14 cellular contexts compared by ENCODE assay signal in genomic region chr7:148838905-148839304, GRCh38. TPM values are rescaled to one million over a fixed set of nuclear protein-coding genes. Genes with fewer than 3 reads are reported as not detected.
DNase-seq lines count a peak whose midpoint lies in the region; ATAC-seq and TF ChIP-seq lines count a peak whose summit lies in the region.
"Had no signal": no experiment of that assay in that cellular context is flagged by ENCODE, and none has a peak within 500 bp of the region (broad histone marks: within the 10 kb centered on the region; RNA-seq: fewer than 3 reads in every experiment).

No MANE protein-coding gene starts in this region.

- H3K27me3 ChIP-seq in right atrium auricular region, result no peaks in the 10 kb centered on the region
- H3K27me3 ChIP-seq: neural progenitor cell, testis had no signal

- H3K4me3 ChIP-seq in right atrium auricular region, result no peak overlapping the region
- H3K4me3 ChIP-seq: left ventricle myocardium inferior, neural progenitor cell, testis had no signal

- TF ChIP-seq CTCF in HFFc6 (IDR thresholded peaks at IDR 0.05), result no peak
- TF ChIP-seq CTCF in right atrium auricular region (IDR thresholded peaks at IDR 0.05), result no peak

- H3K9me3 Mint-ChIP-seq in HFFc6 (no peaks in the 10 kb centered on the region), memory B cell (peaks cover 4% of the 10 kb centered on the region)
- H3K9me3 Mint-ChIP-seq in T-helper 1 cell treated with Interleukin-12 subunit alpha and Interleukin-12 subunit beta and Interleukin-4 antibody, amounts not matched to agents 30 μg/mL and 1 μg/mL, for 36 hours, result no peaks in the 10 kb centered on the region
- H3K9me3 Mint-ChIP-seq: neural progenitor cell had no signal

- peak; percentile 30 for DNase-seq in GDM1 (lab: John Stamatoyannopoulos, UW)
- DNase-seq in HFFc6, result no peak
- peak in 1 of 2 donors; percentile 8 for DNase-seq in memory B cell (ENCODE audit: low spot score in 2 of 2)
- no peak for DNase-seq in NCI-H146 treated with DMSO at 0.1 percent for 48 hours (lab: John Stamatoyannopoulos, UW; ENCODE audit: unreplicated experiment)
- no peak for DNase-seq in right atrium auricular region (ENCODE audit: low spot score)
- DNase-seq in midbrain (lab: John Stamatoyannopoulos, UW), result no peak
- DNase-seq: left ventricle myocardium inferior, NCI-H1105 treated with DMSO at 0.1 percent for 48 hours, NCI-H2227 treated with DMSO at 0.1 percent for 48 hours, OCI-M1, small intestine, testis had no signal

- H3K27ac Mint-ChIP-seq in HFFc6 (peak overlapping the region; percentile 42; the same call in 1 of the 2 replicates), memory B cell (peak overlapping the region; percentile 7)
- H3K27ac Mint-ChIP-seq in T-helper 1 cell treated with Interleukin-12 subunit alpha and Interleukin-12 subunit beta and Interleukin-4 antibody, amounts not matched to agents 30 μg/mL and 1 μg/mL, for 36 hours, result peak overlapping the region; percentile 52
- H3K27ac Mint-ChIP-seq: neural progenitor cell had no signal

- H3K4me1 ChIP-seq in right atrium auricular region, result no peaks in the 10 kb centered on the region
- H3K4me1 ChIP-seq: left ventricle myocardium inferior, neural progenitor cell, testis had no signal

- H3K36me3 ChIP-seq in right atrium auricular region, result no peaks in the 10 kb centered on the region
- H3K36me3 ChIP-seq: left ventricle myocardium inferior had no signal

- H3K27ac ChIP-seq in right atrium auricular region, result no peak overlapping the region
- H3K27ac ChIP-seq: left ventricle myocardium inferior, neural progenitor cell, testis had no signal

- H3K9me3 ChIP-seq in right atrium auricular region, result no peaks in the 10 kb centered on the region
- H3K9me3 ChIP-seq: left ventricle myocardium inferior, testis had no signal

- H3K4me1 Mint-ChIP-seq in HFFc6 (ENCODE audit: low read depth) (peaks cover 13% of the 10 kb centered on the region), memory B cell (peaks cover 5% of the 10 kb centered on the region)
- H3K4me1 Mint-ChIP-seq in T-helper 1 cell treated with Interleukin-12 subunit alpha and Interleukin-12 subunit beta and Interleukin-4 antibody, amounts not matched to agents 30 μg/mL and 1 μg/mL, for 36 hours (ENCODE audit: low read depth), result peaks cover 41% of the 10 kb centered on the region
- H3K4me1 Mint-ChIP-seq: neural progenitor cell had no signal

- H3K4me3 Mint-ChIP-seq in HFFc6 (no peak overlapping the region), memory B cell (no peak overlapping the region)
- H3K4me3 Mint-ChIP-seq in T-helper 1 cell treated with Interleukin-12 subunit alpha and Interleukin-12 subunit beta and Interleukin-4 antibody, amounts not matched to agents 30 μg/mL and 1 μg/mL, for 36 hours, result no peak overlapping the region
- H3K4me3 Mint-ChIP-seq: neural progenitor cell had no signal

- H3K36me3 Mint-ChIP-seq in HFFc6 (ENCODE audit: low read depth), result peaks cover 24% of the 10 kb centered on the region
- H3K36me3 Mint-ChIP-seq in T-helper 1 cell treated with Interleukin-12 subunit alpha and Interleukin-12 subunit beta and Interleukin-4 antibody, amounts not matched to agents 30 μg/mL and 1 μg/mL, for 36 hours (ENCODE audit: low read depth), result peaks cover 36% of the 10 kb centered on the region
- H3K36me3 Mint-ChIP-seq in memory B cell, result peaks cover 5% of the 10 kb centered on the region

- peak; percentile 94 for ATAC-seq in memory B cell (ENCODE audit: low read depth)

- H3K27me3 Mint-ChIP-seq in HFFc6 (ENCODE audit: insufficient read depth) (no peaks in the 10 kb centered on the region), memory B cell (no peaks in the 10 kb centered on the region)
- no peaks in the 10 kb centered on the region for H3K27me3 Mint-ChIP-seq in T-helper 1 cell treated with Interleukin-12 subunit alpha and Interleukin-12 subunit beta and Interleukin-4 antibody, amounts not matched to agents 30 μg/mL and 1 μg/mL, for 36 hours (ENCODE audit: low read depth)

RNA-seq across cellular contexts. Expression of gene EZH2, which starts 45.2 kb away (rescaled TPM):
- total RNA-seq in HFFc6 (2021; fragmentation: NEBNext Ultra II Directional; extraction: Animal tissue kit (Norgen Biotek cat#: 25700)), result 10 to 100 TPM in 5 of 6 experiments, 1 to 10 TPM in 1; 8.9 to 21.5 (median 19.3) TPM
- total RNA-seq in right atrium auricular region, result under 1 TPM; 0.26 to 0.98 TPM

Comparison
In these comparisons a context has a peak if more than half of its experiments do, and no peak if none do; other contexts are left out.
1. RNA of gene EZH2, which starts 45.2 kb away (total RNA-seq): 8.9 to 21.5 TPM in HFFc6; 0.26 to 0.98 TPM in right atrium auricular region; every median in the first group is over 4 times any median in the second.
2. Peak in every context shown above with its lines, with median percentiles within 50 percentile points of each other: H3K27ac Mint-ChIP-seq.